32 cellular contexts compared by ENCODE assay signal in the genomic region with DNA sequence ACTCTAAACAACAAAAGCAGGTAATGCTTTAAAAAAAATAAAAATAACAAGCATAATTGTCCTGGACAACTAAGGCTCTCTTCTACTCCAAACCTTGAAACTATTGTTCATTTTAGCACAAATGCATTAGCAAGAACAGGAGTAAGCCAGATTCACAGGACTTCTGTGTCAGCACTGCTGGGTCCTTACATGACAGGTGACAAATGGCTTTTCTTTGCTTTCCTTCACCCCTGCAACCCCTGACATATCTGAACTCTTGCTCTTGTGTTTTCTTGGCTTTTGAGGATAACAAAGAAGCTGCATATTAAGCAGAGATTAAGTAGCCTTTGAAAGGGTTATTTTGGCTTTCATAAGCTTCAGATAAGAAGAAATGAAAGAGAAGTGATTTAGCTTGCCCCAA.
"Had no signal": no experiment of that assay in that cellular context is flagged by ENCODE, and none has a peak within 500 bp of the region (broad histone marks: within the 10 kb centered on the region; RNA-seq: fewer than 3 reads in every experiment).

No MANE protein-coding gene starts in this region.

- H3K27me3 ChIP-seq: cardiac muscle cell, SJCRH30 had no signal

- H3K36me3 ChIP-seq: cardiac muscle cell, SJCRH30, WERI-Rb-1 had no signal

- H3K27ac ChIP-seq: cardiac muscle cell, PC-9, SJCRH30, SK-N-MC, WERI-Rb-1 had no signal

- H3K27ac Mint-ChIP-seq: activated CD4-positive, alpha-beta memory T cell treated with anti-CD3 and anti-CD28 coated beads, Interleukin-2, amount 10 ng/mL, durations not matched to agents 7 days and 5 days; activated CD8-positive, alpha-beta memory T cell treated with anti-CD3 and anti-CD28 coated beads, Interleukin-2, amount 10 ng/mL, durations not matched to agents 7 days and 5 days; activated naive CD4-positive, alpha-beta T cell treated with anti-CD3 and anti-CD28 coated beads, Interleukin-2, amount 10 ng/mL, durations not matched to agents 7 days and 5 days; activated naive CD8-positive, alpha-beta T cell; activated naive CD8-positive, alpha-beta T cell treated with anti-CD3 and anti-CD28 coated beads, Interleukin-2, amount 50 U/mL, for 24 hours had no signal

- H3K27me3 Mint-ChIP-seq: activated naive CD4-positive, alpha-beta T cell treated with anti-CD3 and anti-CD28 coated beads, Interleukin-2, amount 10 ng/mL, durations not matched to agents 7 days and 5 days; activated naive CD8-positive, alpha-beta T cell; activated naive CD8-positive, alpha-beta T cell treated with anti-CD3 and anti-CD28 coated beads, Interleukin-2, amount 50 U/mL, for 24 hours; central memory CD8-positive, alpha-beta T cell had no signal

- H3K9me3 ChIP-seq: SJCRH30 had no signal

- H3K4me1 ChIP-seq: SJCRH30 had no signal

- DNase-seq: activated CD4-positive, alpha-beta memory T cell treated with anti-CD3 and anti-CD28 coated beads, Interleukin-2, amount 10 ng/mL, durations not matched to agents 7 days and 5 days; activated CD4-positive, alpha-beta T cell treated with anti-CD3 and anti-CD28 coated beads for 1 hour; activated CD4-positive, alpha-beta T cell treated with anti-CD3 and anti-CD28 coated beads for 48 hours; activated CD4-positive, CD25-positive, alpha-beta regulatory T cell; activated CD8-positive, alpha-beta memory T cell treated with anti-CD3 and anti-CD28 coated beads for 24 hours; activated CD8-positive, alpha-beta memory T cell treated with anti-CD3 and anti-CD28 coated beads, Interleukin-2, amount 10 ng/mL, durations not matched to agents 7 days and 5 days; activated CD8-positive, alpha-beta memory T cell treated with anti-CD3 and anti-CD28 coated beads, Interleukin-2, amount 50 U/mL, for 48 hours; activated effector memory CD4-positive, alpha-beta T cell treated with Interleukin-2 at 50 U/mL for 16 hours; activated naive CD4-positive, alpha-beta T cell treated with anti-CD3 and anti-CD28 coated beads, Interleukin-2, amount 10 ng/mL, durations not matched to agents 7 days and 5 days; activated naive CD8-positive, alpha-beta T cell treated with anti-CD3 and anti-CD28 coated beads, Interleukin-2, amount 50 U/mL, for 24 hours; activated T-cell treated with anti-CD3 and anti-CD28 coated beads, Interleukin-2, amount 50 U/mL, for 48 hours; anterior cingulate cortex; Karpas-422; KBM-7; NCI-H1105; NCI-H1417 treated with DMSO at 0.1 percent for 48 hours; NCI-H187 treated with DMSO at 0.1 percent for 48 hours; NCI-H2081 treated with DMSO at 0.1 percent for 48 hours; NCI-H2171 treated with DMSO at 0.1 percent for 48 hours; NCI-H345; NCI-H524 treated with DMSO at 0.1 percent for 48 hours; NCI-H748 treated with DMSO at 0.1 percent for 48 hours; NK-92 treated with Interleukin-12 subunit alpha and Interleukin-12 subunit beta, amount 100 ng/mL, for 24 hours; PC-9; SHP77; SJCRH30; T1000; WERI-Rb-1 had no signal

- H3K36me3 Mint-ChIP-seq: activated CD8-positive, alpha-beta memory T cell treated with anti-CD3 and anti-CD28 coated beads, Interleukin-2, amount 10 ng/mL, durations not matched to agents 7 days and 5 days; activated naive CD4-positive, alpha-beta T cell treated with anti-CD3 and anti-CD28 coated beads, Interleukin-2, amount 10 ng/mL, durations not matched to agents 7 days and 5 days; activated naive CD8-positive, alpha-beta T cell had no signal

- H3K4me3 Mint-ChIP-seq: activated CD4-positive, alpha-beta memory T cell treated with anti-CD3 and anti-CD28 coated beads, Interleukin-2, amount 10 ng/mL, durations not matched to agents 7 days and 5 days; activated CD8-positive, alpha-beta memory T cell treated with anti-CD3 and anti-CD28 coated beads, Interleukin-2, amount 10 ng/mL, durations not matched to agents 7 days and 5 days; activated naive CD4-positive, alpha-beta T cell treated with anti-CD3 and anti-CD28 coated beads, Interleukin-2, amount 10 ng/mL, durations not matched to agents 7 days and 5 days; activated naive CD8-positive, alpha-beta T cell; activated naive CD8-positive, alpha-beta T cell treated with anti-CD3 and anti-CD28 coated beads, Interleukin-2, amount 50 U/mL, for 24 hours; central memory CD8-positive, alpha-beta T cell had no signal

- H3K4me3 ChIP-seq: cardiac muscle cell, PC-9, SJCRH30, SK-N-MC had no signal

- H3K4me2 ChIP-seq: PC-9 had no signal

- ATAC-seq: activated CD8-positive, alpha-beta memory T cell treated with anti-CD3 and anti-CD28 coated beads, Interleukin-2, amount 10 ng/mL, durations not matched to agents 7 days and 5 days; activated naive CD8-positive, alpha-beta T cell treated with anti-CD3 and anti-CD28 coated beads, Interleukin-2, amount 50 U/mL, for 24 hours had no signal

- H3K9me3 Mint-ChIP-seq: activated CD4-positive, alpha-beta memory T cell treated with anti-CD3 and anti-CD28 coated beads, Interleukin-2, amount 10 ng/mL, durations not matched to agents 7 days and 5 days; activated naive CD8-positive, alpha-beta T cell treated with anti-CD3 and anti-CD28 coated beads, Interleukin-2, amount 50 U/mL, for 24 hours had no signal

- H3K4me1 Mint-ChIP-seq: activated CD4-positive, alpha-beta memory T cell treated with anti-CD3 and anti-CD28 coated beads, Interleukin-2, amount 10 ng/mL, durations not matched to agents 7 days and 5 days; activated CD8-positive, alpha-beta memory T cell treated with anti-CD3 and anti-CD28 coated beads, Interleukin-2, amount 10 ng/mL, durations not matched to agents 7 days and 5 days; activated naive CD4-positive, alpha-beta T cell treated with anti-CD3 and anti-CD28 coated beads, Interleukin-2, amount 10 ng/mL, durations not matched to agents 7 days and 5 days; activated naive CD8-positive, alpha-beta T cell treated with anti-CD3 and anti-CD28 coated beads, Interleukin-2, amount 50 U/mL, for 24 hours; central memory CD8-positive, alpha-beta T cell had no signal
